27 cellular contexts compared by ENCODE assay signal in the genomic region with DNA sequence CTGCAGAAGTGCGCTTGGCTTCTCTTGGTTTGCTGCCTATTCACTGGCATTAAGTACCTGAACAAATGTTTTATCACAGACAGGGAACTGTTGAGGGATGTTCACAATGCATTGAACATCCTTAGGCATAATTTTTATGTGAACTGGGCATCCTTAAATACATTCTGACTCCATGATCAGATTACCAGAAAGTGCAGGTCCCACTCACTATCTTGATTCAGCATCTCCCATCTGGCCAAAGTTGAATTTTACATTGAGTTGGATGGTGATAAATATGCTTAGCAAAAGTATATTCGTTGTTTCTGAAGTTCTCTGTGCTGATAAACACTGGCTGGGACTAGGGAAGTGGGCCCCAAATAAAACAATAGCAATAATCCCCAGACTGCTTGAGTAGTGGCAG.
"Had no signal": no experiment of that assay in that cellular context is flagged by ENCODE, and none has a peak within 500 bp of the region (broad histone marks: within the 10 kb centered on the region; RNA-seq: fewer than 3 reads in every experiment).

No MANE protein-coding gene starts in this region.

- H3K27me3 ChIP-seq: hepatocyte, pancreas, suprapubic skin, tibial artery, uterus had no signal

- H3K4me2 ChIP-seq: hepatocyte had no signal

- H2AFZ ChIP-seq: hepatocyte had no signal

- H3K36me3 Mint-ChIP-seq: naive thymus-derived CD4-positive, alpha-beta T cell; natural killer cell treated with Interleukin-12 subunit alpha and Interleukin-12 subunit beta and Interleukin-15 and Interleukin-18, amount 100 ng/mL, for 72 hours had no signal

- ATAC-seq: mucosa of descending colon; naive thymus-derived CD4-positive, alpha-beta T cell; natural killer cell treated with Interleukin-12 subunit alpha and Interleukin-12 subunit beta and Interleukin-15 and Interleukin-18, amount 100 ng/mL, for 72 hours; pancreas; right cardiac atrium; sciatic nerve had no signal

- H3K79me2 ChIP-seq: hepatocyte had no signal

- H3K4me3 ChIP-seq: hepatocyte, left ventricle myocardium inferior, lung, mucosa of descending colon, pancreas, prostate gland, skin epidermis, suprapubic skin, thoracic aorta, tibial artery, uterus had no signal

- H3K36me3 ChIP-seq: left ventricle myocardium inferior, pancreas, prostate gland, suprapubic skin, thoracic aorta, tibial artery, uterus had no signal

- H3K27ac ChIP-seq: hepatocyte, left ventricle myocardium inferior, pancreas, prostate gland, skin epidermis, suprapubic skin, thoracic aorta, tibial artery, uterus had no signal

- H3K9me3 ChIP-seq: mucosa of descending colon, pancreas, prostate gland, suprapubic skin, thoracic aorta, uterus had no signal

- H3K4me1 ChIP-seq: pancreas, prostate gland, suprapubic skin, uterus had no signal

- H3K4me3 Mint-ChIP-seq: naive thymus-derived CD4-positive, alpha-beta T cell; natural killer cell treated with Interleukin-12 subunit alpha and Interleukin-12 subunit beta and Interleukin-15 and Interleukin-18, amount 100 ng/mL, for 72 hours; stimulated activated naive CD8-positive, alpha-beta T cell treated with anti-CD3 and anti-CD28 coated beads, Interleukin-15, Interleukin-2, amounts not matched to agents 100 ng/mL and 50 ng/mL, for 24 hours had no signal

- H3K27me3 Mint-ChIP-seq: naive thymus-derived CD4-positive, alpha-beta T cell; natural killer cell treated with Interleukin-12 subunit alpha and Interleukin-12 subunit beta and Interleukin-15 and Interleukin-18, amount 100 ng/mL, for 72 hours; stimulated activated naive CD8-positive, alpha-beta T cell treated with anti-CD3 and anti-CD28 coated beads, Interleukin-15, Interleukin-2, amounts not matched to agents 100 ng/mL and 50 ng/mL, for 24 hours had no signal

- DNase-seq: islet precursor cell; left ventricle myocardium inferior; midbrain; mucosa of descending colon; naive thymus-derived CD4-positive, alpha-beta T cell; nucleus accumbens; pancreas; posterior cingulate gyrus; retina; right cardiac atrium; stimulated activated CD4-positive, alpha-beta T cell treated with anti-CD3 and anti-CD28 coated beads, Interleukin-12 subunit alpha, Interleukin-12 subunit beta, amount 100 ng/mL, for 4 hours; stimulated activated CD4-positive, alpha-beta T cell treated with anti-CD3 and anti-CD28 coated beads, Interleukin-15, amount 100 ng/mL, for 24 hours; stimulated activated CD4-positive, alpha-beta T cell treated with anti-CD3 and anti-CD28 coated beads, Interleukin-2, amount 100 ng/mL, for 24 hours; stimulated activated CD4-positive, alpha-beta T cell treated with anti-CD3 and anti-CD28 coated beads, Interleukin-4, amount 100 ng/mL, for 1 hour; stimulated activated naive CD4-positive, alpha-beta T cell; tibial artery; trophoblast cell; uterus had no signal

- H3K27ac Mint-ChIP-seq: naive thymus-derived CD4-positive, alpha-beta T cell; natural killer cell treated with Interleukin-12 subunit alpha and Interleukin-12 subunit beta and Interleukin-15 and Interleukin-18, amount 100 ng/mL, for 72 hours; stimulated activated naive CD8-positive, alpha-beta T cell treated with anti-CD3 and anti-CD28 coated beads, Interleukin-15, Interleukin-2, amounts not matched to agents 100 ng/mL and 50 ng/mL, for 24 hours had no signal
